In genomic region chr5:159708090-159708489, GRCh38 we compare ENCODE assay signal across 33 cellular contexts.
"Had no signal": no experiment of that assay in that cellular context is flagged by ENCODE, and none has a peak within 500 bp of the region (broad histone marks: within the 10 kb centered on the region; RNA-seq: fewer than 3 reads in every experiment).

No MANE protein-coding gene starts in this region.

- H3K36me3 ChIP-seq: adrenal gland, ascending aorta, brain microvascular endothelial cell, breast epithelium, cardiac muscle cell had no signal

- H3K27ac ChIP-seq: adrenal gland, ascending aorta, body of pancreas, brain microvascular endothelial cell, breast epithelium, cardiac muscle cell had no signal

- H3K4me1 ChIP-seq: adrenal gland, ascending aorta, body of pancreas, breast epithelium had no signal

- DNase-seq: activated effector memory CD4-positive, alpha-beta T cell treated with anti-CD3 and anti-CD28 coated beads, Interleukin-2, amount 50 U/mL, for 16 hours; activated effector memory CD4-positive, alpha-beta T cell treated with Interleukin-2 at 50 U/mL for 16 hours; activated gamma-delta T cell; activated gamma-delta T cell treated with Interleukin-2 at 50 U/mL for 16 hours; activated naive CD4-positive, alpha-beta T cell; activated naive CD4-positive, alpha-beta T cell treated with anti-CD3 and anti-CD28 coated beads for 36 hours; activated naive CD4-positive, alpha-beta T cell treated with anti-CD3 and anti-CD28 coated beads, Interleukin-2, amount 10 ng/mL, durations not matched to agents 7 days and 5 days; activated naive CD4-positive, alpha-beta T cell treated with anti-CD3 and anti-CD28 coated beads, Interleukin-2, amount 50 U/mL, for 16 hours; activated naive CD4-positive, alpha-beta T cell treated with Interleukin-2 at 50 U/mL for 16 hours; activated naive CD8-positive, alpha-beta T cell treated with anti-CD3 and anti-CD28 coated beads for 36 hours; activated naive CD8-positive, alpha-beta T cell treated with anti-CD3 and anti-CD28 coated beads, Interleukin-2, amount 10 ng/mL, durations not matched to agents 7 days and 5 days; activated naive CD8-positive, alpha-beta T cell treated with anti-CD3 and anti-CD28 coated beads, Interleukin-2, amount 50 U/mL, for 24 hours; activated T-cell treated with anti-CD3 and anti-CD28 coated beads, Interleukin-2, amount 50 U/mL, for 24 hours; activated T-cell treated with anti-CD3 and anti-CD28 coated beads, Interleukin-2, amount 50 U/mL, for 4 hours; activated T-cell treated with anti-CD3 and anti-CD28 coated beads, Interleukin-2, amount 50 U/mL, for 48 hours; activated T-cell treated with anti-CD3 and anti-CD28 coated beads, Interleukin-2, amount 50 U/mL, for 72 hours; adrenal gland; amniotic stem cell; amygdala; anterior cingulate cortex; aorta; body of pancreas; brain microvascular endothelial cell; caudate nucleus; central memory CD4-positive, alpha-beta T cell; cerebellar nuclear complex had no signal

- FAIRE-seq: astrocyte, bronchial epithelial cell had no signal

- H3K9me3 ChIP-seq: adrenal gland, body of pancreas had no signal

- H3K27me3 ChIP-seq: adrenal gland, ascending aorta, body of pancreas, brain microvascular endothelial cell, breast epithelium, cardiac muscle cell had no signal

- H3K4me3 ChIP-seq: adrenal gland, ascending aorta, body of pancreas, breast epithelium, cardiac muscle cell had no signal

- ATAC-seq: activated naive CD4-positive, alpha-beta T cell treated with anti-CD3 and anti-CD28 coated beads, Interleukin-2, amount 50 U/mL, for 72 hours; activated naive CD8-positive, alpha-beta T cell treated with anti-CD3 and anti-CD28 coated beads, Interleukin-2, amount 50 U/mL, for 24 hours; activated T-cell treated with anti-CD3 and anti-CD28 coated beads, Interleukin-2, amount 50 U/mL, for 4 hours; activated T-cell treated with anti-CD3 and anti-CD28 coated beads, Interleukin-2, amount 50 U/mL, for 72 hours; activated T-helper 17 cell treated with anti-CD3 and anti-CD28 coated beads, Interleukin-2, amount 50 U/mL, for 72 hours; body of pancreas had no signal
